In the genomic region with DNA sequence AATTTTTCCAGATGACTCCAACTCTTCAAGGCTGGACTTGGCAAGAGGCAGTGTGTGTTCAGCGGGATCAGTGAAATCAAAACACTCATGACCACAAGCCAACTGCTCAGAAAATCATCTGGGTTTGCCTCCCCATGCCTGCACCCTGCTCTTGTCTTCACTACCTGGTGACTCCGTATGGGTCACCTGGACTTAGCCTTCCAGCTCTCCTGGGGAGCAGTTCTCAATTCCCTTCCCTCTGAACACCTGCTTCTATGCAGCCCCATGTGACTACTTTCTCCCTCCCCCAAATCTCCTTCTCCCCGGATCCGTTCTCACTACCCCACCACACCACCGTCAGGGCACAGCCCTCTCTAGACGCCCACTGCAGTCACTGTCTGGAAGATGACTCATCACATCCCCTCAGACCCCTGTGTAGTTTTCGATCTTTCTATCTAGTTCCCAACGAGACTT, we compare ENCODE assay signal across 10 cellular contexts.
DNase-seq lines count a peak whose midpoint lies in the region; ATAC-seq and TF ChIP-seq lines count a peak whose summit lies in the region.
"Had no signal": no experiment of that assay in that cellular context is flagged by ENCODE, and none has a peak within 500 bp of the region (broad histone marks: within the 10 kb centered on the region; RNA-seq: fewer than 3 reads in every experiment).

No MANE protein-coding gene starts in this region.

- CTCF ChIA-PET in A673 (lab: Charles Lee): no interaction called here
- CTCF ChIA-PET in activated CD4-positive, alpha-beta memory T cell treated with anti-CD3 and anti-CD28 coated beads, Interleukin-2, amount 10 ng/mL, durations not matched to agents 7 days and 5 days (lab: Charles Lee): interaction anchor here (1.6 kb wide), 1 partner anchor 1125 kb away, joined by 3 read pairs; no protein-coding TSS in a partner anchor

- H3K9me2 ChIP-seq in MM.1S (replicated peaks; ENCODE audit: insufficient read depth, low read length): no peaks in the 10 kb centered on the region

- no peaks in the 10 kb centered on the region for H3F3A ChIP-seq in MM.1S (ENCODE audit: insufficient read depth, low read length)

- DNase-seq in A673 (ENCODE audit: low spot score): peak; percentile 29
- DNase-seq in central memory CD8-positive, alpha-beta T cell (ENCODE audit: low spot score in 2 of 2): no peak
- no peak for DNase-seq in ureter (ENCODE audit: low spot score)
- no peak for DNase-seq in activated CD4-positive, alpha-beta memory T cell treated with anti-CD3 and anti-CD28 coated beads, Interleukin-2, amount 10 ng/mL, durations not matched to agents 7 days and 5 days
- DNase-seq in SW480 (ENCODE audit: low spot score): no peak
- no peak for DNase-seq in MM.1S
- DNase-seq: NCI-H524 had no signal

- no peaks in the 10 kb centered on the region for H3K27me3 Mint-ChIP-seq in central memory CD8-positive, alpha-beta T cell
- no peaks in the 10 kb centered on the region for H3K27me3 Mint-ChIP-seq in activated CD4-positive, alpha-beta memory T cell treated with anti-CD3 and anti-CD28 coated beads, Interleukin-2, amount 10 ng/mL, durations not matched to agents 7 days and 5 days

- H3K9me3 ChIP-seq in A673 (ENCODE audit: low read depth, low read length, poor library complexity, severe bottlenecking): no peaks in the 10 kb centered on the region
- H3K9me3 ChIP-seq in MM.1S (replicated peaks; ENCODE audit: insufficient read depth, low read length): no peaks in the 10 kb centered on the region

- POLR2A ChIA-PET in A673 (lab: Charles Lee; ENCODE audit: low non-redundant PET): no interaction called here
- POLR2A ChIA-PET in activated CD4-positive, alpha-beta memory T cell treated with anti-CD3 and anti-CD28 coated beads, Interleukin-2, amount 10 ng/mL, durations not matched to agents 7 days and 5 days (lab: Charles Lee): no interaction called here

- H3K27ac Mint-ChIP-seq in central memory CD8-positive, alpha-beta T cell (ENCODE audit: low read depth): peak overlapping the region; percentile 84
- no peak overlapping the region for H3K27ac Mint-ChIP-seq in activated CD4-positive, alpha-beta memory T cell treated with anti-CD3 and anti-CD28 coated beads, Interleukin-2, amount 10 ng/mL, durations not matched to agents 7 days and 5 days

- no peak overlapping the region for H3K4me2 ChIP-seq in MM.1S (ENCODE audit: low read depth, low read length)

- H3K4me1 Mint-ChIP-seq in central memory CD8-positive, alpha-beta T cell: peaks cover 29% of the 10 kb centered on the region
- peaks cover 23% of the 10 kb centered on the region for H3K4me1 Mint-ChIP-seq in activated CD4-positive, alpha-beta memory T cell treated with anti-CD3 and anti-CD28 coated beads, Interleukin-2, amount 10 ng/mL, durations not matched to agents 7 days and 5 days

- H4K20me1 ChIP-seq in MM.1S (ENCODE audit: insufficient read depth, low read length): no peaks in the 10 kb centered on the region

- intact Hi-C loops in A673 (cut with micrococcal nuclease; ENCODE audit: unreplicated experiment): no loop called here

- H3K36me3 ChIP-seq in A673 (ENCODE audit: insufficient read depth, low read length, poor library complexity, severe bottlenecking) (no peaks in the 10 kb centered on the region), MM.1S (replicated peaks; ENCODE audit: insufficient read depth, low read length) (no peaks in the 10 kb centered on the region)

- no peak overlapping the region for H3K9ac ChIP-seq in MM.1S (ENCODE audit: low read length)

- H3K36me3 Mint-ChIP-seq in central memory CD8-positive, alpha-beta T cell (ENCODE audit: insufficient read depth): peaks cover 2% of the 10 kb centered on the region
- no peaks in the 10 kb centered on the region for H3K36me3 Mint-ChIP-seq in activated CD4-positive, alpha-beta memory T cell treated with anti-CD3 and anti-CD28 coated beads, Interleukin-2, amount 10 ng/mL, durations not matched to agents 7 days and 5 days (ENCODE audit: low read depth)

- no peak overlapping the region for H3K27ac ChIP-seq in A673 (ENCODE audit: low read depth, low read length, poor library complexity, severe bottlenecking)
- H3K27ac ChIP-seq in MM.1S (ENCODE audit: low read length): no peak overlapping the region
- H3K27ac ChIP-seq: C4-2B had no signal

- H2AFZ ChIP-seq in MM.1S (ENCODE audit: low read length): no peak overlapping the region

- ATAC-seq in GM19395 (IDR thresholded peaks at IDR 0.05; ENCODE audit: unreplicated experiment) (peak; percentile 75), HG03280 (IDR thresholded peaks at IDR 0.05; ENCODE audit: unreplicated experiment) (peak; percentile 60)
- peak; percentile 94 for ATAC-seq in central memory CD8-positive, alpha-beta T cell (replicated peaks; ENCODE audit: extremely low read depth, poor library complexity, severe bottlenecking)

- TF ChIP-seq CTCF in A673 (conservative IDR thresholded peaks at IDR 0.05; ENCODE audit: low read depth, low read length) (no peak), MM.1S (IDR thresholded peaks at IDR 0.05; ENCODE audit: low read length) (no peak)

- H3K9me3 Mint-ChIP-seq in central memory CD8-positive, alpha-beta T cell: no peaks in the 10 kb centered on the region
- peaks cover 2% of the 10 kb centered on the region for H3K9me3 Mint-ChIP-seq in activated CD4-positive, alpha-beta memory T cell treated with anti-CD3 and anti-CD28 coated beads, Interleukin-2, amount 10 ng/mL, durations not matched to agents 7 days and 5 days

- H3K4me3 ChIP-seq in A673 (ENCODE audit: low read depth, low read length, poor library complexity, severe bottlenecking) (no peak overlapping the region), MM.1S (ENCODE audit: low read length) (no peak overlapping the region)

- no TSS peak for BruUV-seq in A673 (replicated peaks; lab: Mats Ljungman, UMichigan)

- peak overlapping the region; percentile 54 for H3K4me3 Mint-ChIP-seq in central memory CD8-positive, alpha-beta T cell
- H3K4me3 Mint-ChIP-seq in activated CD4-positive, alpha-beta memory T cell treated with anti-CD3 and anti-CD28 coated beads, Interleukin-2, amount 10 ng/mL, durations not matched to agents 7 days and 5 days: no peak overlapping the region

- H3K4me1 ChIP-seq in A673 (ENCODE audit: insufficient read depth, low read length, poor library complexity, severe bottlenecking) (peaks cover 5% of the 10 kb centered on the region), MM.1S (ENCODE audit: low read length) (no peaks in the 10 kb centered on the region)

- H3K27me3 ChIP-seq in A673 (replicated peaks; ENCODE audit: insufficient read depth, low read depth, low read length, poor library complexity) (no peaks in the 10 kb centered on the region), MM.1S (replicated peaks; ENCODE audit: insufficient read depth, low read length) (no peaks in the 10 kb centered on the region)

- no peaks in the 10 kb centered on the region for H3K79me2 ChIP-seq in MM.1S (ENCODE audit: low read length)
